Comparison of ENCODE assay signal across 13 cellular contexts in the genomic region with DNA sequence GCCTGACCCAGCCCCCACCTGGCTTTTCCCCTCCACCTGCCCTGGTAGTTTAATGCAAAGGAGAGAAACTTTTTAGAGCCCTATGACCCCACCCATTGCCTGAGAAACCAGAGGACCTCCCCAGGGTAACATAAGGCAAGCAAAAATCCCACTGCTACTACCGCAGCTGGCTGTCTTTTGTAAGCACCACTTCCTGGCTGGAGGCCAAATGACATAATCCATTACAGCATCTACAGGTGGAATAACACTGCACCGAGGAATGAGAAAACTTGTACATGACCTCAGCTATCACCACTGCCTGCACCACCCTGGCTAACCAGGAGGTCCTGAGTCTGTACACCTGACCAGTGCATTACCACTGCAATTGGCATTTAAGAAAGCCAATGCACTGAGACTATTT.
DNase-seq lines count a peak whose midpoint lies in the region; ATAC-seq and TF ChIP-seq lines count a peak whose summit lies in the region.
"Had no signal": no experiment of that assay in that cellular context is flagged by ENCODE, and none has a peak within 500 bp of the region (broad histone marks: within the 10 kb centered on the region; RNA-seq: fewer than 3 reads in every experiment).

No MANE protein-coding gene starts in this region.

- H3K27me3 Mint-ChIP-seq in WTC11 (ENCODE audit: low read depth) (no peaks in the 10 kb centered on the region), chondrocyte (ENCODE audit: low read depth) (no peaks in the 10 kb centered on the region)

- H3K4me3 ChIP-seq in A673 (ENCODE audit: low read depth, low read length, poor library complexity, severe bottlenecking) (no peak overlapping the region), epithelial cell of proximal tubule (ENCODE audit: low read depth, low read length) (no peak overlapping the region), BE2C (ENCODE audit: low read depth, low read length) (no peak overlapping the region)
- H3K4me3 ChIP-seq: HAP-1 had no signal

- DNase-seq in A673 (ENCODE audit: low spot score) (peak; percentile 19), NCI-H774 (lab: John Stamatoyannopoulos, UW) (peak; percentile 78), epithelial cell of proximal tubule (ENCODE audit: low read depth) (peak; percentile 23), WTC11 (ENCODE audit: low spot score) (no peak), chondrocyte (ENCODE audit: low spot score) (no peak), BE2C (no peak)
- DNase-seq: activated CD4-positive, alpha-beta T cell treated with anti-CD3 and anti-CD28 coated beads, Interleukin-2, amount 50 U/mL, for 48 hours; AML-193; amygdala; SIG-M5 had no signal

- ATAC-seq in HG02759 (IDR thresholded peaks at IDR 0.05; ENCODE audit: unreplicated experiment) (peak; percentile 43), WTC11 (no peak), HG02840 (IDR thresholded peaks at IDR 0.05; ENCODE audit: low FRiP score, unreplicated experiment) (no peak)

- CTCF ChIA-PET in A673 (lab: Charles Lee) (no interaction called here), WTC11 (lab: Charles Lee) (no interaction called here)

- intact Hi-C loops in A673 (cut with micrococcal nuclease; ENCODE audit: unreplicated experiment): no loop called here

- H3K27ac Mint-ChIP-seq in WTC11 (no peak overlapping the region), chondrocyte (ENCODE audit: unreplicated experiment) (no peak overlapping the region)

- H3K4me1 ChIP-seq in A673 (ENCODE audit: insufficient read depth, low read length, poor library complexity, severe bottlenecking): no peaks in the 10 kb centered on the region
- no peaks in the 10 kb centered on the region for H3K4me1 ChIP-seq in BE2C
- H3K4me1 ChIP-seq: HAP-1 had no signal

- TF ChIP-seq CTCF in A673 (conservative IDR thresholded peaks at IDR 0.05; ENCODE audit: low read depth, low read length): no peak
- no peak for TF ChIP-seq CTCF in epithelial cell of proximal tubule (conservative IDR thresholded peaks at IDR 0.05; ENCODE audit: low read depth, low read length)
- no peak for TF ChIP-seq CTCF in WTC11 (IDR thresholded peaks at IDR 0.05)
- no peak for TF ChIP-seq CTCF in chondrocyte (IDR thresholded peaks at IDR 0.05)
- no peak for TF ChIP-seq CTCF in BE2C (IDR thresholded peaks at IDR 0.05; ENCODE audit: low read depth, low read length)

- no peaks in the 10 kb centered on the region for H3K27me3 ChIP-seq in A673 (replicated peaks; ENCODE audit: insufficient read depth, low read depth, low read length, poor library complexity)
- H3K27me3 ChIP-seq in BE2C: no peaks in the 10 kb centered on the region

- H3K4me1 Mint-ChIP-seq in WTC11 (no peaks in the 10 kb centered on the region), chondrocyte (ENCODE audit: low read depth) (no peaks in the 10 kb centered on the region)

- H3K4me3 Mint-ChIP-seq in WTC11 (no peak overlapping the region), chondrocyte (ENCODE audit: unreplicated experiment) (no peak overlapping the region)

- no peaks in the 10 kb centered on the region for H3K36me3 Mint-ChIP-seq in WTC11
- peaks cover 10% of the 10 kb centered on the region for H3K36me3 Mint-ChIP-seq in chondrocyte (ENCODE audit: low read depth)

- POLR2A ChIA-PET in A673 (lab: Charles Lee; ENCODE audit: low non-redundant PET): no interaction called here
- POLR2A ChIA-PET in WTC11 (lab: Charles Lee): no interaction called here

- H3K27ac ChIP-seq in A673 (ENCODE audit: low read depth, low read length, poor library complexity, severe bottlenecking): no peak overlapping the region

- peaks cover 13% of the 10 kb centered on the region for H3K9me3 Mint-ChIP-seq in WTC11
- peaks cover 40% of the 10 kb centered on the region for H3K9me3 Mint-ChIP-seq in chondrocyte (ENCODE audit: low read depth)

- no TSS peak for BruUV-seq in A673 (replicated peaks; lab: Mats Ljungman, UMichigan)

- H3K36me3 ChIP-seq in A673 (ENCODE audit: insufficient read depth, low read length, poor library complexity, severe bottlenecking) (no peaks in the 10 kb centered on the region), BE2C (no peaks in the 10 kb centered on the region)
- H3K36me3 ChIP-seq: HAP-1 had no signal

- H3K9me3 ChIP-seq in A673 (ENCODE audit: low read depth, low read length, poor library complexity, severe bottlenecking) (no peaks in the 10 kb centered on the region), BE2C (no peaks in the 10 kb centered on the region)
- H3K9me3 ChIP-seq: HAP-1 had no signal

TF ChIP-seq in WTC11, 78 proteins besides CTCF, POLR2A, EP300 and RAD21:
- no peak for TF ChIP-seq MXD4 (CRISPR knock-in tag; IDR thresholded peaks at IDR 0.05; ENCODE audit: borderline replicate concordance)
- TF ChIP-seq, protein P1, sequence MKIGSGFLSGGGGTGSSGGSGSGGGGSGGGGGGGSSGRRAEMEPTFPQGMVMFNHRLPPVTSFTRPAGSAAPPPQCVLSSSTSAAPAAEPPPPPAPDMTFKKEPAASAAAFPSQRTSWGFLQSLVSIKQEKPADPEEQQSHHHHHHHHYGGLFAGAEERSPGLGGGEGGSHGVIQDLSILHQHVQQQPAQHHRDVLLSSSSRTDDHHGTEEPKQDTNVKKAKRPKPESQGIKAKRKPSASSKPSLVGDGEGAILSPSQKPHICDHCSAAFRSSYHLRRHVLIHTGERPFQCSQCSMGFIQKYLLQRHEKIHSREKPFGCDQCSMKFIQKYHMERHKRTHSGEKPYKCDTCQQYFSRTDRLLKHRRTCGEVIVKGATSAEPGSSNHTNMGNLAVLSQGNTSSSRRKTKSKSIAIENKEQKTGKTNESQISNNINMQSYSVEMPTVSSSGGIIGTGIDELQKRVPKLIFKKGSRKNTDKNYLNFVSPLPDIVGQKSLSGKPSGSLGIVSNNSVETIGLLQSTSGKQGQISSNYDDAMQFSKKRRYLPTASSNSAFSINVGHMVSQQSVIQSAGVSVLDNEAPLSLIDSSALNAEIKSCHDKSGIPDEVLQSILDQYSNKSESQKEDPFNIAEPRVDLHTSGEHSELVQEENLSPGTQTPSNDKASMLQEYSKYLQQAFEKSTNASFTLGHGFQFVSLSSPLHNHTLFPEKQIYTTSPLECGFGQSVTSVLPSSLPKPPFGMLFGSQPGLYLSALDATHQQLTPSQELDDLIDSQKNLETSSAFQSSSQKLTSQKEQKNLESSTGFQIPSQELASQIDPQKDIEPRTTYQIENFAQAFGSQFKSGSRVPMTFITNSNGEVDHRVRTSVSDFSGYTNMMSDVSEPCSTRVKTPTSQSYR (CRISPR knock-in tag; IDR thresholded peaks at IDR 0.05): no peak
- no peak for TF ChIP-seq ZNF671 (CRISPR knock-in tag; IDR thresholded peaks at IDR 0.05)
- no peak for TF ChIP-seq PRRX2 (CRISPR knock-in tag; IDR thresholded peaks at IDR 0.05)
- no peak for TF ChIP-seq ZNF263 (CRISPR knock-in tag; IDR thresholded peaks at IDR 0.05; ENCODE audit: low read depth)
- TF ChIP-seq RELA (CRISPR knock-in tag; IDR thresholded peaks at IDR 0.05; ENCODE audit: borderline replicate concordance): no peak
- TF ChIP-seq NR1H2 (CRISPR knock-in tag; IDR thresholded peaks at IDR 0.05): no peak
- TF ChIP-seq, protein P2, sequence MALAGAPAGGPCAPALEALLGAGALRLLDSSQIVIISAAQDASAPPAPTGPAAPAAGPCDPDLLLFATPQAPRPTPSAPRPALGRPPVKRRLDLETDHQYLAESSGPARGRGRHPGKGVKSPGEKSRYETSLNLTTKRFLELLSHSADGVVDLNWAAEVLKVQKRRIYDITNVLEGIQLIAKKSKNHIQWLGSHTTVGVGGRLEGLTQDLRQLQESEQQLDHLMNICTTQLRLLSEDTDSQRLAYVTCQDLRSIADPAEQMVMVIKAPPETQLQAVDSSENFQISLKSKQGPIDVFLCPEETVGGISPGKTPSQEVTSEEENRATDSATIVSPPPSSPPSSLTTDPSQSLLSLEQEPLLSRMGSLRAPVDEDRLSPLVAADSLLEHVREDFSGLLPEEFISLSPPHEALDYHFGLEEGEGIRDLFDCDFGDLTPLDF (CRISPR knock-in tag; IDR thresholded peaks at IDR 0.05): no peak
- no peak for TF ChIP-seq GTF2I (CRISPR knock-in tag; conservative IDR thresholded peaks at IDR 0.05)
- no peak for TF ChIP-seq NR3C1 (CRISPR knock-in tag; conservative IDR thresholded peaks at IDR 0.05; ENCODE audit: low read depth)
- TF ChIP-seq, protein P3, sequence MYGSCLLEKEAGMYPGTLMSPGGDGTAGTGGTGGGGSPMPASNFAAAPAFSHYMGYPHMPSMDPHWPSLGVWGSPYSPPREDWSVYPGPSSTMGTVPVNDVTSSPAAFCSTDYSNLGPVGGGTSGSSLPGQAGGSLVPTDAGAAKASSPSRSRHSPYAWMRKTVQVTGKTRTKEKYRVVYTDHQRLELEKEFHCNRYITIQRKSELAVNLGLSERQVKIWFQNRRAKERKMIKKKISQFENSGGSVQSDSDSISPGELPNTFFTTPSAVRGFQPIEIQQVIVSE (CRISPR knock-in tag; IDR thresholded peaks at IDR 0.05; ENCODE audit: borderline replicate concordance): no peak
- TF ChIP-seq SMAD4 (CRISPR knock-in tag; IDR thresholded peaks at IDR 0.05): no peak
TF ChIP-seq in WTC11: peak in this region for 0.

Comparison
In these comparisons a context has a peak if more than half of its experiments do, and no peak if none do; other contexts are left out.
1. DNase-seq: peak in A673 (single experiment), NCI-H774 (single experiment) and epithelial cell of proximal tubule (single experiment); none in WTC11 (single experiment), chondrocyte (single experiment) and BE2C (single experiment).